1 cellular context compared by ENCODE assay signal in the genomic region with DNA sequence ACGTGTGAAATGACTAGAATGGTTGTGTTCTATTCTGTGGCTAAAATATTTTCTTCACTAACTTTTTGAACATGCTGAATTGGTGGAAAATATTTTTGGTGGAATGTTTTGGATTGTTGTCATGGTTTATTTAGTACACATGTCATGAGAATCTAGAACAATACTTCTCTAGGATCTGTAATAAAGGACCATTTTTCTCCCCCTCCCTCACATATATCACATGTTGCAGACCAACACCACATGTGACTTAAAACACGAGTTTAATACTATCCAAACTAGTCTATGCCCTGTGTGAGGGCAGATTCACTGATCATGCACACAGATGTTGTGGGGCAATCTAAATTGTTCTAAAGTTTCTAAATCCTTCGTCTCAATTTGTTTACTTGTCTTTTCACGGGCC.
A peak's percentile ranks its signal among the peaks of the same experiment; 100 is the strongest.
TF ChIP-seq lines count a peak whose summit lies in the region.

No MANE protein-coding gene starts in this region.

TF ChIP-seq in HepG2, 621 proteins besides CTCF, POLR2A, EP300 and RAD21:
- no peak for TF ChIP-seq HES4 (CRISPR knock-in tag; IDR thresholded peaks at IDR 0.05; ENCODE audit: borderline replicate concordance)
- TF ChIP-seq, protein P1, sequence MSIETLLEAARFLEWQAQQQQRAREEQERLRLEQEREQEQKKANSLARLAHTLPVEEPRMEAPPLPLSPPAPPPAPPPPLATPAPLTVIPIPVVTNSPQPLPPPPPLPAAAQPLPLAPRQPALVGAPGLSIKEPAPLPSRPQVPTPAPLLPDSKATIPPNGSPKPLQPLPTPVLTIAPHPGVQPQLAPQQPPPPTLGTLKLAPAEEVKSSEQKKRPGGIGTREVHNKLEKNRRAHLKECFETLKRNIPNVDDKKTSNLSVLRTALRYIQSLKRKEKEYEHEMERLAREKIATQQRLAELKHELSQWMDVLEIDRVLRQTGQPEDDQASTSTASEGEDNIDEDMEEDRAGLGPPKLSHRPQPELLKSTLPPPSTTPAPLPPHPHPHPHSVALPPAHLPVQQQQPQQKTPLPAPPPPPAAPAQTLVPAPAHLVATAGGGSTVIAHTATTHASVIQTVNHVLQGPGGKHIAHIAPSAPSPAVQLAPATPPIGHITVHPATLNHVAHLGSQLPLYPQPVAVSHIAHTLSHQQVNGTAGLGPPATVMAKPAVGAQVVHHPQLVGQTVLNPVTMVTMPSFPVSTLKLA (IDR thresholded peaks at IDR 0.05) = peak; percentile 86
